Comparison of ENCODE assay signal across 9 cellular contexts in the genomic region with DNA sequence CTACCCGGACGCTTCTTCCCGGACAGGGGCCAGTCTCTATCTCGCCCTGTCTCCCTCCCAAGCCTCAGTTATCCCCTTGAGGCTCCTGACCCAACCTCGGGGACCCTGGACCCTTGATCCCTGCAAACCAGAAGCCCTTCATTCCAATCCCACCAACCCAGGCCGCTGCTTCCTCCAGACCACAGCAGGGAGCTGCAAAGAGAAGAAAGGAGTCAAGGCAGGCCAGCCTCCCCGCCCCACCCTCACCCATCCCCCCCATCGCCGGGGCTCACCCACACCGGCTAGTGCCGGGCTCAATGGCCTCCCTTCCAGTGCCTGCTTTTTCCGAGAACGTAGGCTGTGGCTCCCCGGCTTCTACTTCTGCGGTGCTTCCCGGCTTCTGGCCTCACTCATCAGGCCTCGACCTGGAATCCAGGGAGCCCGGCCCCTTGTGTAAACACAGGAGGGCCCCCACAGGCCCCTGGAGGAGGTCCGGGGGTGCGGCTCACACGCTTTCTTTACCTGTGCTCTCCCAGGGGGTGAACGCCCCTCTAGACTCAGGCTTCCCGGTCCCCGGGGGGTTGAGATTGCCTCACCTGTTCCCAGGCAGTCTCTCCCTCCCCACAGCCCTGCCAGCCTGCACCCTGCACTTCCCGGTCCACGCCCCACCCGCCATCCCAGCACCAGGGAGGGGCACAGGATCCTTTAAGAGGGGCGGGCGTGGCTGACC. TPM values are rescaled to one million over a fixed set of nuclear protein-coding genes. Genes with fewer than 3 reads are reported as not detected.
DNase-seq lines count a peak whose midpoint lies in the region; ATAC-seq and TF ChIP-seq lines count a peak whose summit lies in the region.
"Had no signal": no experiment of that assay in that cellular context is flagged by ENCODE, and none has a peak within 500 bp of the region (broad histone marks: within the 10 kb centered on the region; RNA-seq: fewer than 3 reads in every experiment).

A gene (minus strand): TSS at position 641 of the 709 bp plus-strand sequence. CDS start 1,704 bp downstream, outside the sequence.

- no peaks in the 10 kb centered on the region for H3K9me3 Mint-ChIP-seq in neural progenitor cell

- peak within 1 kb of the TSS; percentile 29 for H3K9ac ChIP-seq in neural progenitor cell

- H3K36me3 ChIP-seq in body of pancreas (replicated peaks in 1 of 2; ENCODE audit: insufficient read depth in 1 of 2, low read depth in 2 of 2) (peaks cover 12 to 16% of the 10 kb centered on the region in 2 donors), neural progenitor cell (no peaks in the 10 kb centered on the region)

- H3K4me1 ChIP-seq in body of pancreas: peaks cover 35% of the 10 kb centered on the region
- peaks cover 42% of the 10 kb centered on the region for H3K4me1 ChIP-seq in neural progenitor cell

- no peak within 1 kb of the TSS for H2AFZ ChIP-seq in neural progenitor cell (replicated peaks)

- peak in 2 of 3 donors; percentile 25 for TF ChIP-seq POLR2A in body of pancreas (IDR thresholded peaks at IDR 0.05)

- H4K20me1 ChIP-seq in neural progenitor cell (ENCODE audit: low read depth): peaks cover 46% of the 10 kb centered on the region

- H3K4me1 Mint-ChIP-seq in neural progenitor cell: peaks cover 32% of the 10 kb centered on the region

- no peak within 1 kb of the TSS for H3K4me3 ChIP-seq in body of pancreas
- peak within 1 kb of the TSS; percentile 28 for H3K4me3 ChIP-seq in neural progenitor cell

- intact Hi-C loops in body of pancreas (cut with DNase I): no loop called here

- peak within 1 kb of the TSS; percentile 76 for H3K4me2 ChIP-seq in neural progenitor cell

- H3K79me2 ChIP-seq in neural progenitor cell (ENCODE audit: low read depth): peaks cover 34% of the 10 kb centered on the region

- peak within 1 kb of the TSS in 2 of 4 donors; percentile 26 to 71 for H3K27ac ChIP-seq in body of pancreas
- H3K27ac ChIP-seq in neural progenitor cell: peak within 1 kb of the TSS; percentile 91

- no peaks in the 10 kb centered on the region for H3K27me3 ChIP-seq in body of pancreas
- H3K27me3 ChIP-seq in neural progenitor cell: no peaks in the 10 kb centered on the region
- H3K27me3 ChIP-seq: tibial nerve had no signal

- DNase-seq in ELR (ENCODE audit: low read depth): peak; percentile 54
- DNase-seq in LoVo (ENCODE audit: low spot score): peak; percentile 82
- peak in 2 of 4 donors; percentile 70 to 75 for DNase-seq in body of pancreas
- peak; percentile 75 for DNase-seq in neural progenitor cell (ENCODE audit: low spot score)
- no peak for DNase-seq in retina
- no peak for DNase-seq in GF-D8 (lab: John Stamatoyannopoulos, UW)
- DNase-seq in superior temporal gyrus (ENCODE audit: extremely low spot score): no peak

- H3F3A ChIP-seq in neural progenitor cell (ENCODE audit: low read depth): peaks cover 54% of the 10 kb centered on the region

- TF ChIP-seq CTCF in body of pancreas (IDR thresholded peaks at IDR 0.05) (no peak), neural progenitor cell (IDR thresholded peaks at IDR 0.05) (no peak)

- H3K36me3 Mint-ChIP-seq in neural progenitor cell: peaks cover 15% of the 10 kb centered on the region

- H3K4me3 Mint-ChIP-seq in neural progenitor cell: peak within 1 kb of the TSS; percentile 72

- H3K27ac Mint-ChIP-seq in neural progenitor cell: peak within 1 kb of the TSS; percentile 95

- H3K9me3 ChIP-seq in body of pancreas: no peaks in the 10 kb centered on the region
- no peaks in the 10 kb centered on the region for H3K9me3 ChIP-seq in neural progenitor cell (ENCODE audit: low read depth)
- H3K9me3 ChIP-seq: tibial nerve had no signal

- peaks cover 6% of the 10 kb centered on the region for H3K27me3 Mint-ChIP-seq in neural progenitor cell (ENCODE audit: insufficient read depth, low read depth)

- 45 to 50% methylated on average over 20 to 29 of the region's 29 CpGs for WGBS in body of pancreas, 2 donors

- ATAC-seq in body of pancreas (no peak), HG02870 (IDR thresholded peaks at IDR 0.05; ENCODE audit: unreplicated experiment) (no peak)

RNA-seq across cellular contexts. Expression of the gene that starts here (rescaled TPM):
- total RNA-seq in body of pancreas (1 to 10 TPM in 1 of 2 donors, under 1 TPM in 1; 0.33 to 4.2 TPM), neural progenitor cell (ENCODE audit: low replicate concordance) (0.06 and 2.6 TPM in 2 replicates)
- total RNA-seq: tibial nerve had no signal

Comparison
In these comparisons a context has a peak if more than half of its experiments do, and no peak if none do; other contexts are left out.
1. DNase-seq: peak in ELR (single experiment), LoVo (single experiment) and neural progenitor cell (single experiment); none in retina (single experiment), GF-D8 (single experiment) and superior temporal gyrus (single experiment).